In the genomic region with DNA sequence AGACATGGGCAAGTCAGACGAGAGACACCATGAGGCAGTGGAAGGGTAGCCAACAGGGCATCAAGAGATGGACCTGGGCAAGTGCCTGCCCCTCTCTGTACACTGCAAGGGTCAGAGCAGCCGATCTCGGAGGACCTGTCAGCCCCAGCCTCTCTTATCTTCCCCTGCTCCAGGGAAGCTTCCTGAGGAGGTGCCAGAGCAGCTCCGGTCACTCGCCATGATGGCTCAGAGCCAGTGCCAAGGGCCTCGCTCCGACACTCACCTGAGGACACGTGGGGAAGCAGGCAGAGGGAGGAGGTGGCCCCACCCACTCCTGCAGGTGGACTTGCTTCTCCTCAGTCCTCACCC, we compare ENCODE assay signal across 16 cellular contexts.
DNase-seq lines count a peak whose midpoint lies in the region; ATAC-seq and TF ChIP-seq lines count a peak whose summit lies in the region.
"Had no signal": no experiment of that assay in that cellular context is flagged by ENCODE, and none has a peak within 500 bp of the region (broad histone marks: within the 10 kb centered on the region; RNA-seq: fewer than 3 reads in every experiment).

No MANE protein-coding gene starts in this region.

- H2AFZ ChIP-seq in GM23248 (no peak overlapping the region), IMR-90 (replicated peaks; ENCODE audit: low read length, poor library complexity) (peak overlapping the region; percentile 73), fibroblast of lung (ENCODE audit: low read length) (no peak overlapping the region), osteoblast (ENCODE audit: low read length) (no peak overlapping the region)

- TF ChIP-seq CTCF in IMR-90 (conservative IDR thresholded peaks at IDR 0.05; ENCODE audit: low read depth, low read length) (no peak), fibroblast of lung (conservative IDR thresholded peaks at IDR 0.05 in 1 of 2, IDR thresholded peaks at IDR 0.05 in 1 of 2; ENCODE audit: low read depth in 1 of 2, low read length in 2 of 2) (no peak), osteoblast (IDR thresholded peaks at IDR 0.05; ENCODE audit: extremely low read depth, low read depth, low read length) (no peak)

- peak overlapping the region; percentile 82 for H3K9ac ChIP-seq in GM23248
- H3K9ac ChIP-seq in IMR-90 (ENCODE audit: low read depth, low read length): no peak overlapping the region
- H3K9ac ChIP-seq in fibroblast of lung (ENCODE audit: insufficient read depth, low read length): no peak overlapping the region

- POLR2A ChIA-PET in IMR-90 (lab: Charles Lee; ENCODE audit: unreplicated experiment): no interaction called here

- H3F3A ChIP-seq in GM23248 (ENCODE audit: insufficient read depth): peaks cover 55% of the 10 kb centered on the region

- DNase-seq in GM23248: no peak
- DNase-seq in IMR-90: no peak
- no peak for DNase-seq in fibroblast of lung (ENCODE audit: low read depth in 2 of 2)
- DNase-seq in osteoblast (ENCODE audit: insufficient read length, low spot score, missing footprints): no peak
- DNase-seq in activated CD8-positive, alpha-beta memory T cell treated with anti-CD3 and anti-CD28 coated beads, Interleukin-2, amount 50 U/mL, for 4 hours: no peak
- DNase-seq: CD4-positive, alpha-beta memory T cell; H9; MV-4-11; NCI-H1417; NCI-H187 treated with DMSO at 0.1 percent for 48 hours; NCI-H345; NCI-H526; SHP77 had no signal

- in situ Hi-C loops in GM23248 (cut with MboI) (no loop called here), IMR-90 (cut with MboI; ENCODE audit: low sequenced_read_pairs) (no loop called here)

- no peak overlapping the region for H3K4me3 ChIP-seq in GM23248
- no peak overlapping the region for H3K4me3 ChIP-seq in IMR-90 (ENCODE audit: insufficient read depth, low read depth, low read length)
- no peak overlapping the region for H3K4me3 ChIP-seq in fibroblast of lung (replicated peaks in 1 of 4; ENCODE audit: control extremely low read depth in 1 of 4, insufficient read depth in 1 of 4, low read depth in 3 of 4, low read length in 4 of 4)
- H3K4me3 ChIP-seq in osteoblast (ENCODE audit: insufficient read depth, low read length): no peak overlapping the region
- H3K4me3 ChIP-seq: K562 had no signal

- H3K79me1 ChIP-seq in IMR-90 (ENCODE audit: low read depth in 1 of 2, low read length in 2 of 2): peaks cover 0 to 41% of the 10 kb centered on the region in 2 experiments; a peak in 2 of 4 replicates

- H3K79me2 ChIP-seq in GM23248 (ENCODE audit: insufficient read depth) (peaks cover 27% of the 10 kb centered on the region), fibroblast of lung (ENCODE audit: control insufficient read depth, insufficient read depth, low read length) (peaks cover 17% of the 10 kb centered on the region), osteoblast (ENCODE audit: insufficient read depth, low read length) (peaks cover 37% of the 10 kb centered on the region)

- H3K36me3 ChIP-seq in GM23248 (ENCODE audit: low read depth): no peaks in the 10 kb centered on the region
- H3K36me3 ChIP-seq in IMR-90 (ENCODE audit: control insufficient read depth, insufficient read depth, low read length): no peaks in the 10 kb centered on the region
- H3K36me3 ChIP-seq in fibroblast of lung (ENCODE audit: control insufficient read depth, insufficient read depth, low read length): no peaks in the 10 kb centered on the region
- H3K36me3 ChIP-seq in osteoblast (ENCODE audit: insufficient read depth, low read length): peaks cover 14% of the 10 kb centered on the region

- BruUV-seq in IMR-90 (replicated peaks; lab: Mats Ljungman, UMichigan): no TSS peak

- peak overlapping the region; percentile 71 for H2BK5ac ChIP-seq in IMR-90 (ENCODE audit: low read depth, low read length, poor library complexity, severe bottlenecking)

- peak overlapping the region; percentile 74 for H2AK9ac ChIP-seq in IMR-90 (replicated peaks; ENCODE audit: low read depth, low read length, poor library complexity)

- CTCF ChIA-PET in IMR-90 (lab: Yijun Ruan, JAX): no interaction called here

- H3K9me1 ChIP-seq in IMR-90 (ENCODE audit: insufficient read depth, low read length): peaks cover 34% of the 10 kb centered on the region

- H2BK15ac ChIP-seq in IMR-90 (ENCODE audit: low read depth, low read length): peak overlapping the region; percentile 98; the same call in 2 of the 3 replicates

- peak overlapping the region; percentile 99 for H4K5ac ChIP-seq in IMR-90 (ENCODE audit: low read depth, low read length)

- H3K27ac ChIP-seq in GM23248 (peak overlapping the region; percentile 92), IMR-90 (ENCODE audit: insufficient read depth, low read length) (peak overlapping the region; percentile 22; the same call in 1 of the 2 replicates), fibroblast of lung (ENCODE audit: insufficient read depth, low read length) (peak overlapping the region; percentile 86), osteoblast (ENCODE audit: low read depth, low read length) (peak overlapping the region; percentile 98)

- dilution Hi-C loops in IMR-90 (cut with HindIII; ENCODE audit: low sequenced_read_pairs, unreplicated experiment): no loop called here

- peak overlapping the region; percentile 95 for H4K91ac ChIP-seq in IMR-90 (ENCODE audit: insufficient read depth, low read depth, low read length)

- peak overlapping the region; percentile 83; the same call in 1 of the 2 replicates for H3K23ac ChIP-seq in IMR-90 (ENCODE audit: low read depth, low read length)

- WGBS in GM23248 (ENCODE audit: low coverage in 1 of 2, low lambda C conversion rate in 2 of 2, missing lambda C conversion rate in 2 of 2), 2 experiments: 74 to 84% methylated on average over 8 of the region's 8 CpGs
- WGBS in IMR-90 (ENCODE audit: extremely low coverage in 2 of 2, insufficient read length in 1 of 2), 2 experiments: 90% methylated on average over 4 of the region's 8 CpGs; no CpG with 5 or more reads in 1 of the 2 experiments

- H3K4me2 ChIP-seq in GM23248 (ENCODE audit: unreplicated experiment) (no peak overlapping the region), IMR-90 (ENCODE audit: low read depth, low read length) (no peak overlapping the region), fibroblast of lung (ENCODE audit: extremely low read depth, insufficient read depth, low read length) (no peak overlapping the region), osteoblast (ENCODE audit: insufficient read depth, low read length) (no peak overlapping the region)

- peak overlapping the region; percentile 65 to 88; a peak in 3 of 4 replicates for H4K8ac ChIP-seq in IMR-90 (ENCODE audit: low read depth in 2 of 2, low read length in 2 of 2)

- peak overlapping the region; percentile 99 for H2AK5ac ChIP-seq in IMR-90 (ENCODE audit: low read depth, low read length)

- H3K14ac ChIP-seq in IMR-90 (replicated peaks; ENCODE audit: low read depth, low read length): peak overlapping the region; percentile 95

- peak overlapping the region; percentile 93 for H2BK20ac ChIP-seq in IMR-90 (ENCODE audit: low read depth, low read length)

- H4K20me1 ChIP-seq in GM23248 (ENCODE audit: insufficient read depth): no peaks in the 10 kb centered on the region
- H4K20me1 ChIP-seq in IMR-90 (ENCODE audit: insufficient read depth, low read length): no peaks in the 10 kb centered on the region
- H4K20me1 ChIP-seq in fibroblast of lung (ENCODE audit: control insufficient read depth, extremely low read depth, insufficient read depth, low read length): no peaks in the 10 kb centered on the region
- H4K20me1 ChIP-seq in osteoblast (ENCODE audit: insufficient read depth, low read length): no peaks in the 10 kb centered on the region

- H3K4ac ChIP-seq in IMR-90 (ENCODE audit: low read depth, low read length): peak overlapping the region; percentile 95

- no peak for ATAC-seq in IMR-90 (ENCODE audit: low read depth)
- ATAC-seq in HG03108 (IDR thresholded peaks at IDR 0.05; ENCODE audit: unreplicated experiment): no peak
- ATAC-seq in SK-N-SH treated with all-trans-retinoic acid at 6 μM for 48 hours: no peak
- ATAC-seq: K562 had no signal

- H2BK120ac ChIP-seq in IMR-90 (ENCODE audit: low read depth, low read length): peak overlapping the region; percentile 89

- H3K9me2 ChIP-seq in GM23248 (ENCODE audit: insufficient read depth): no peaks in the 10 kb centered on the region

- intact Hi-C loops in IMR-90 (cut with micrococcal nuclease): loop anchor here (2.0 kb wide), 1 partner anchor 48 kb away; no protein-coding TSS in a partner anchor

- no peaks in the 10 kb centered on the region for H3K9me3 ChIP-seq in GM23248 (ENCODE audit: low read depth)
- peaks cover 7% of the 10 kb centered on the region for H3K9me3 ChIP-seq in IMR-90 (ENCODE audit: control insufficient read depth, insufficient read depth, low read length)
- no peaks in the 10 kb centered on the region for H3K9me3 ChIP-seq in fibroblast of lung (ENCODE audit: control insufficient read depth, insufficient read depth, low read depth, low read length)
- no peaks in the 10 kb centered on the region for H3K9me3 ChIP-seq in osteoblast (ENCODE audit: low read depth, low read length)

- H3K56ac ChIP-seq in IMR-90 (ENCODE audit: extremely low read depth, insufficient read depth, low read length): no peak overlapping the region

- H3K4me1 ChIP-seq in GM23248 (ENCODE audit: insufficient read depth): peaks cover 61% of the 10 kb centered on the region
- H3K4me1 ChIP-seq in IMR-90 (ENCODE audit: control insufficient read depth, insufficient read depth, low read length): peaks cover 41% of the 10 kb centered on the region
- peaks cover 35% of the 10 kb centered on the region for H3K4me1 ChIP-seq in fibroblast of lung (ENCODE audit: control insufficient read depth, extremely low read depth, insufficient read depth, low read length)
- H3K4me1 ChIP-seq in osteoblast (ENCODE audit: insufficient read depth, low read length): peaks cover 62% of the 10 kb centered on the region

- TF ChIP-seq RAD21 in IMR-90 (IDR thresholded peaks at IDR 0.05; ENCODE audit: low read length): no peak

- H3K18ac ChIP-seq in IMR-90 (ENCODE audit: low read depth, low read length): peak overlapping the region; percentile 74

- H3K27me3 ChIP-seq in GM23248 (replicated peaks; ENCODE audit: insufficient read depth) (no peaks in the 10 kb centered on the region), IMR-90 (ENCODE audit: control insufficient read depth, insufficient read depth, low read length) (no peaks in the 10 kb centered on the region), fibroblast of lung (ENCODE audit: control insufficient read depth, insufficient read depth, low read length) (no peaks in the 10 kb centered on the region), osteoblast (ENCODE audit: insufficient read depth, low read length) (no peaks in the 10 kb centered on the region)

- TF ChIP-seq POLR2A in IMR-90 (IDR thresholded peaks at IDR 0.05; ENCODE audit: low read depth, low read length): no peak

TF ChIP-seq in IMR-90, 13 proteins besides CTCF, POLR2A, EP300 and RAD21 (continues in another document):
- TF ChIP-seq NFE2L2 (IDR thresholded peaks at IDR 0.05; ENCODE audit: low read depth, low read length): no peak
- no peak for TF ChIP-seq SMC3 (IDR thresholded peaks at IDR 0.05; ENCODE audit: low read depth, low read length)

TF ChIP-seq in SK-N-SH treated with all-trans-retinoic acid at 6 μM for 48 hours, 23 proteins besides CTCF, POLR2A, EP300 and RAD21 (continues in another document):
- no peak for TF ChIP-seq ZNF565 (CRISPR knock-in tag; conservative IDR thresholded peaks at IDR 0.05; ENCODE audit: low read depth)
- TF ChIP-seq ZFP30 (CRISPR knock-in tag; IDR thresholded peaks at IDR 0.05): no peak

Comparison
In these comparisons a context has a peak if more than half of its experiments do, and no peak if none do; other contexts are left out.
1. H3K27ac ChIP-seq: peak in every context shown above with its lines; median percentile 98 in osteoblast; 92 in GM23248; 86 in fibroblast of lung; 22 in IMR-90.